ENCODE assay signal across 1 cellular context in the genomic region with DNA sequence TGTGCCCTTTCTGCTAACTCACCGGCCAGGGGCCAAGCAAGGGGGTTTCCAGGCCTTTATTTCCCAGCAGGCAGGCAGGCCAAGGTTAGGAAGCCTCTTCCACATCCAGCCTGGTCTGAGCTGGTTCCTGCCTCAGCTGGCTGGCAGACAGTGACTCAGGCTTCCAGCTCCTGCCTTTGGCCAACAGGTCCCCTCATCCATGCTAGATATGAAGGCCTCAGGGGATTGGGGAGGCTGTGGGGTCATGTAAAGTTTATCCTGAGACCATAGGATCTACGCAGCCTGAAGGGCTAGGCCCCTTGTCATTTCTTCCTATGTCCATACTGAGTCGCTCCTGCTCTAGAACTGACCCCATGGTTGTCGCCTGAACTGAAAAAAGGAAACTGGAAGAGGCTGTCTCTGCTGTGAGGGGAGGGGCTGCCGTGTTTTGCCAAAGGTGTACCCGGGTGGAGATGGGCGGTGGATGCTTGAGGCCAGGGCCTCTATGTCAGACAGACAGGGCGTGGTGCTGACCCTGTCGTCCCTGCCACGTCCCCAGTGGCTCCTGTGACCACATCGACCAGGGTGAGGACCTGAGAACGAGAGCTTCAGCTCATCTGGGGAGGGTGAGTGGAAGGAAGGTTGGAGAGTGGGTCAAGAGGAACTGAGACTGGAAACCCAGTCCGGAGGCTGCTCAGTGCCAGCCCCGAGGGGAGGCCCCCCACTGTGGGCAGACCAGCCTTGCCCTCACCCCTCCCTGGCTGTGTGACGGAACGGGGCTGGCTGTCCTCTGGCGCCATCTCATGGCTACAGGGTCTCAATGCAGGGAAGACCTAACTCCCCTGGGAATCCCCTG.
TF ChIP-seq lines count a peak whose summit lies in the region.

No MANE protein-coding gene starts in this region.

TF ChIP-seq in K562, 482 proteins besides CTCF, POLR2A, EP300 and RAD21 (continued from another document and continues in another):
- TF ChIP-seq GTF3C2 (IDR thresholded peaks at IDR 0.05; ENCODE audit: borderline replicate concordance, extremely low read depth, insufficient read length): no peak
- no peak for TF ChIP-seq MTF1 (CRISPR knock-in tag; IDR thresholded peaks at IDR 0.05; ENCODE audit: borderline replicate concordance)
- TF ChIP-seq ID3 (CRISPR knock-in tag; IDR thresholded peaks at IDR 0.05): no peak
- TF ChIP-seq ID3 (tag; IDR thresholded peaks at IDR 0.05): no peak
- no peak for TF ChIP-seq ZNF699 (CRISPR knock-in tag; IDR thresholded peaks at IDR 0.05; ENCODE audit: insufficient replicate concordance)
- TF ChIP-seq KLF13 (tag; IDR thresholded peaks at IDR 0.05; ENCODE audit: borderline replicate concordance, low read depth): no peak
- TF ChIP-seq ZBTB1 (CRISPR knock-in tag; IDR thresholded peaks at IDR 0.05; ENCODE audit: borderline replicate concordance, low read depth): no peak
- TF ChIP-seq COPS2 (conservative IDR thresholded peaks at IDR 0.05): no peak
- TF ChIP-seq KLF6 (CRISPR knock-in tag; IDR thresholded peaks at IDR 0.05; ENCODE audit: borderline replicate concordance): no peak
- TF ChIP-seq ZNF232 (CRISPR knock-in tag; IDR thresholded peaks at IDR 0.05): no peak
- no peak for TF ChIP-seq ZFP30 (CRISPR knock-in tag; IDR thresholded peaks at IDR 0.05; ENCODE audit: borderline replicate concordance)
- TF ChIP-seq MAZ (CRISPR knock-in tag; conservative IDR thresholded peaks at IDR 0.05 in 1 of 2, IDR thresholded peaks at IDR 0.05 in 1 of 2): peak; percentile 32 to 75; a peak in 2 of 4 replicates
- TF ChIP-seq CGGBP1 (CRISPR knock-in tag; IDR thresholded peaks at IDR 0.05): no peak
- 0 out of 2 replicates have a peak, but pooled peaks have one; percentile 38 for TF ChIP-seq HDGF (IDR thresholded peaks at IDR 0.05)
- no peak for TF ChIP-seq TBL1XR1 (IDR thresholded peaks at IDR 0.05; ENCODE audit: low read length in 2 of 2)
- 0 out of 2 replicates have a peak, but pooled peaks have one; percentile 51 for TF ChIP-seq FOXP1 (CRISPR knock-in tag; IDR thresholded peaks at IDR 0.05)
- 0 out of 2 replicates have a peak, but pooled peaks have one; percentile 52 for TF ChIP-seq ARID2 (IDR thresholded peaks at IDR 0.05)
- TF ChIP-seq BHLHE40 (IDR thresholded peaks at IDR 0.05; ENCODE audit: low read length): no peak
- TF ChIP-seq SMARCA5 (IDR thresholded peaks at IDR 0.05): peak; percentile 11; the same call in 1 of the 2 replicates
- TF ChIP-seq STAG1 (CRISPR knock-in tag; IDR thresholded peaks at IDR 0.05; ENCODE audit: borderline replicate concordance): peak; percentile 88
- TF ChIP-seq, protein P1, sequence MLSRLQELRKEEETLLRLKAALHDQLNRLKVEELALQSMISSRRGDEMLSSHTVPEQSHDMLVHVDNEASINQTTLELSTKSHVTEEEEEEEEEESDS (CRISPR knock-in tag; IDR thresholded peaks at IDR 0.05): no peak
- TF ChIP-seq ZNF436 (CRISPR knock-in tag; IDR thresholded peaks at IDR 0.05): no peak
- no peak for TF ChIP-seq SUPT5H (IDR thresholded peaks at IDR 0.05)
- TF ChIP-seq, protein P2, sequence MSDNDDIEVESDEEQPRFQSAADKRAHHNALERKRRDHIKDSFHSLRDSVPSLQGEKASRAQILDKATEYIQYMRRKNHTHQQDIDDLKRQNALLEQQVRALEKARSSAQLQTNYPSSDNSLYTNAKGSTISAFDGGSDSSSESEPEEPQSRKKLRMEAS (CRISPR knock-in tag; IDR thresholded peaks at IDR 0.05): peak; percentile 54
- TF ChIP-seq ZNF79 (CRISPR knock-in tag; IDR thresholded peaks at IDR 0.05; ENCODE audit: low read depth): no peak
- no peak for TF ChIP-seq CREB5 (CRISPR knock-in tag; IDR thresholded peaks at IDR 0.05)
- TF ChIP-seq, protein P3, sequence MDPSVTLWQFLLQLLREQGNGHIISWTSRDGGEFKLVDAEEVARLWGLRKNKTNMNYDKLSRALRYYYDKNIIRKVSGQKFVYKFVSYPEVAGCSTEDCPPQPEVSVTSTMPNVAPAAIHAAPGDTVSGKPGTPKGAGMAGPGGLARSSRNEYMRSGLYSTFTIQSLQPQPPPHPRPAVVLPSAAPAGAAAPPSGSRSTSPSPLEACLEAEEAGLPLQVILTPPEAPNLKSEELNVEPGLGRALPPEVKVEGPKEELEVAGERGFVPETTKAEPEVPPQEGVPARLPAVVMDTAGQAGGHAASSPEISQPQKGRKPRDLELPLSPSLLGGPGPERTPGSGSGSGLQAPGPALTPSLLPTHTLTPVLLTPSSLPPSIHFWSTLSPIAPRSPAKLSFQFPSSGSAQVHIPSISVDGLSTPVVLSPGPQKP (CRISPR knock-in tag; IDR thresholded peaks at IDR 0.05): no peak
- TF ChIP-seq ZNF212 (CRISPR knock-in tag; IDR thresholded peaks at IDR 0.05): no peak
- TF ChIP-seq PCBP2 (IDR thresholded peaks at IDR 0.05; ENCODE audit: low read depth, low read length, poor library complexity, severe bottlenecking): no peak
- TF ChIP-seq BDP1 (IDR thresholded peaks at IDR 0.05; ENCODE audit: insufficient read depth, insufficient read length): no peak
- TF ChIP-seq ZNF785 (CRISPR knock-in tag; IDR thresholded peaks at IDR 0.05): no peak
- TF ChIP-seq, protein P4, sequence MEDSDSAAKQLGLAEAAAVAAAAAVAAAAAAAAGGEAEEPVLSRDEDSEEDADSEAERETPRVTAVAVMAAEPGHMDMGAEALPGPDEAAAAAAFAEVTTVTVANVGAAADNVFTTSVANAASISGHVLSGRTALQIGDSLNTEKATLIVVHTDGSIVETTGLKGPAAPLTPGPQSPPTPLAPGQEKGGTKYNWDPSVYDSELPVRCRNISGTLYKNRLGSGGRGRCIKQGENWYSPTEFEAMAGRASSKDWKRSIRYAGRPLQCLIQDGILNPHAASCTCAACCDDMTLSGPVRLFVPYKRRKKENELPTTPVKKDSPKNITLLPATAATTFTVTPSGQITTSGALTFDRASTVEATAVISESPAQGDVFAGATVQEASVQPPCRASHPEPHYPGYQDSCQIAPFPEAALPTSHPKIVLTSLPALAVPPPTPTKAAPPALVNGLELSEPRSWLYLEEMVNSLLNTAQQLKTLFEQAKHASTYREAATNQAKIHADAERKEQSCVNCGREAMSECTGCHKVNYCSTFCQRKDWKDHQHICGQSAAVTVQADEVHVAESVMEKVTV (CRISPR knock-in tag; IDR thresholded peaks at IDR 0.05): peak; percentile 48; the same call in 1 of the 2 replicates
- peak; percentile 0; the same call in 1 of the 2 replicates for TF ChIP-seq CREM (IDR thresholded peaks at IDR 0.05; ENCODE audit: low read depth)
- no peak for TF ChIP-seq ZNF224 (CRISPR knock-in tag; IDR thresholded peaks at IDR 0.05)
- no peak for TF ChIP-seq NR2F6 (CRISPR knock-in tag; IDR thresholded peaks at IDR 0.05)
- no peak for TF ChIP-seq ZNF133 (CRISPR knock-in tag; IDR thresholded peaks at IDR 0.05)
- no peak for TF ChIP-seq TGIF2 (CRISPR knock-in tag; IDR thresholded peaks at IDR 0.05)
- TF ChIP-seq, protein P5, sequence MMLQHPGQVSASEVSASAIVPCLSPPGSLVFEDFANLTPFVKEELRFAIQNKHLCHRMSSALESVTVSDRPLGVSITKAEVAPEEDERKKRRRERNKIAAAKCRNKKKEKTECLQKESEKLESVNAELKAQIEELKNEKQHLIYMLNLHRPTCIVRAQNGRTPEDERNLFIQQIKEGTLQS (IDR thresholded peaks at IDR 0.05): no peak
- TF ChIP-seq, protein P5 (CRISPR knock-in tag; conservative IDR thresholded peaks at IDR 0.05): no peak
- TF ChIP-seq, protein P6, sequence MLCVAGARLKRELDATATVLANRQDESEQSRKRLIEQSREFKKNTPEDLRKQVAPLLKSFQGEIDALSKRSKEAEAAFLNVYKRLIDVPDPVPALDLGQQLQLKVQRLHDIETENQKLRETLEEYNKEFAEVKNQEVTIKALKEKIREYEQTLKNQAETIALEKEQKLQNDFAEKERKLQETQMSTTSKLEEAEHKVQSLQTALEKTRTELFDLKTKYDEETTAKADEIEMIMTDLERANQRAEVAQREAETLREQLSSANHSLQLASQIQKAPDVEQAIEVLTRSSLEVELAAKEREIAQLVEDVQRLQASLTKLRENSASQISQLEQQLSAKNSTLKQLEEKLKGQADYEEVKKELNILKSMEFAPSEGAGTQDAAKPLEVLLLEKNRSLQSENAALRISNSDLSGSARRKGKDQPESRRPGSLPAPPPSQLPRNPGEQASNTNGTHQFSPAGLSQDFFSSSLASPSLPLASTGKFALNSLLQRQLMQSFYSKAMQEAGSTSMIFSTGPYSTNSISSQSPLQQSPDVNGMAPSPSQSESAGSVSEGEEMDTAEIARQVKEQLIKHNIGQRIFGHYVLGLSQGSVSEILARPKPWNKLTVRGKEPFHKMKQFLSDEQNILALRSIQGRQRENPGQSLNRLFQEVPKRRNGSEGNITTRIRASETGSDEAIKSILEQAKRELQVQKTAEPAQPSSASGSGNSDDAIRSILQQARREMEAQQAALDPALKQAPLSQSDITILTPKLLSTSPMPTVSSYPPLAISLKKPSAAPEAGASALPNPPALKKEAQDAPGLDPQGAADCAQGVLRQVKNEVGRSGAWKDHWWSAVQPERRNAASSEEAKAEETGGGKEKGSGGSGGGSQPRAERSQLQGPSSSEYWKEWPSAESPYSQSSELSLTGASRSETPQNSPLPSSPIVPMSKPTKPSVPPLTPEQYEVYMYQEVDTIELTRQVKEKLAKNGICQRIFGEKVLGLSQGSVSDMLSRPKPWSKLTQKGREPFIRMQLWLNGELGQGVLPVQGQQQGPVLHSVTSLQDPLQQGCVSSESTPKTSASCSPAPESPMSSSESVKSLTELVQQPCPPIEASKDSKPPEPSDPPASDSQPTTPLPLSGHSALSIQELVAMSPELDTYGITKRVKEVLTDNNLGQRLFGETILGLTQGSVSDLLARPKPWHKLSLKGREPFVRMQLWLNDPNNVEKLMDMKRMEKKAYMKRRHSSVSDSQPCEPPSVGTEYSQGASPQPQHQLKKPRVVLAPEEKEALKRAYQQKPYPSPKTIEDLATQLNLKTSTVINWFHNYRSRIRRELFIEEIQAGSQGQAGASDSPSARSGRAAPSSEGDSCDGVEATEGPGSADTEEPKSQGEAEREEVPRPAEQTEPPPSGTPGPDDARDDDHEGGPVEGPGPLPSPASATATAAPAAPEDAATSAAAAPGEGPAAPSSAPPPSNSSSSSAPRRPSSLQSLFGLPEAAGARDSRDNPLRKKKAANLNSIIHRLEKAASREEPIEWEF (CRISPR knock-in tag; IDR thresholded peaks at IDR 0.05): no peak
- no peak for TF ChIP-seq MECOM (CRISPR knock-in tag; IDR thresholded peaks at IDR 0.05)
- TF ChIP-seq FOXK2 (conservative IDR thresholded peaks at IDR 0.05 in 1 of 2, IDR thresholded peaks at IDR 0.05 in 1 of 2; ENCODE audit: low read depth in 2 of 2): no peak
- TF ChIP-seq NCOA6 (IDR thresholded peaks at IDR 0.05): no peak
- TF ChIP-seq KLF16 (IDR thresholded peaks at IDR 0.05): 0 out of 2 replicates have a peak, but pooled peaks have one; percentile 21
- no peak for TF ChIP-seq KAT2B (IDR thresholded peaks at IDR 0.05; ENCODE audit: low read depth, low read length)
- TF ChIP-seq SIX5 (IDR thresholded peaks at IDR 0.05; ENCODE audit: borderline replicate concordance in 1 of 2, insufficient read depth in 1 of 2, low read depth in 1 of 2, low read length in 2 of 2): no peak
- TF ChIP-seq CHD2 (IDR thresholded peaks at IDR 0.05; ENCODE audit: low read depth, low read length): no peak
- TF ChIP-seq BRF1 (IDR thresholded peaks at IDR 0.05; ENCODE audit: borderline replicate concordance, extremely low read depth, insufficient read length): no peak
- TF ChIP-seq CBX1 (IDR thresholded peaks at IDR 0.05; ENCODE audit: low read depth): no peak
- TF ChIP-seq MTA1 (IDR thresholded peaks at IDR 0.05; ENCODE audit: borderline replicate concordance): no peak
- no peak for TF ChIP-seq NEUROD1 (IDR thresholded peaks at IDR 0.05; ENCODE audit: borderline replicate concordance, low read depth, low read length, partially characterized antibody)
